In the genomic region with DNA sequence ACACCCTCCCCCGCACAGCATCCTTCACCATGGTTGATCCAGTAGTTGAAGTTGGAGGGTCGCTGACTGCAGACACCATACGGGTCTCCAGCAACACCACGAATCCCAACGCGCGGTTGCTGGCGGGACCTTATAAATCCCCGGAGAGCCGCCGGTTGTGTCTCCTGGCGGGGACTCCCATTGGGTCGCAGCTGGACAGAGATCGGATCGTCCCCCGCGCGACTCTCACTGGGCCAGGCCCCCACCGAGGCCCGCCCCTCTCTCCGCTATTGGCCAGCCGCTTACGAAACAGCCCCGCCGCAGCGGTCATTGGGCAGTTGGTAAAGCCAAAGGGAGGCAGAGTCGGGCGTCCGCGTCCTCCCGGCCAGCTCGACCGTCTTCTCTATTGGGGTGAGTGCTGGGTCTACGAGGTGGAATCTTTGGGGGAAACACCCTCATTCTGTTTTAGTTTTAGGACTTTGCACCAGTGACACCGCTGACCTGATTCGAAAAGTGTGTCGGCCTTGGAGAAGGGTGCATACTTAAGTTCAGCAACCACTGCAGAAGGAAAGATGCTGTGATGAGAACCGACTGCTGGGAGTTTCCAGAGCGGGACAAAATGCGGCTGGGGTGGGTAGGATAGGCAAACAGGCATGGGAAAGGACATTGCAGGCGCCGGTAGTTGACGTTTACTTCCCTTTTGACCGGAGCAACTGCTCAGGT, we compare ENCODE assay signal across 8 cellular contexts. TPM values are rescaled to one million over a fixed set of nuclear protein-coding genes. Genes with fewer than 3 reads are reported as not detected.
DNase-seq lines count a peak whose midpoint lies in the region; ATAC-seq and TF ChIP-seq lines count a peak whose summit lies in the region.

No MANE protein-coding gene starts in this region.

- H3K9me3 ChIP-seq in Caco-2 = no peaks in the 10 kb centered on the region
- H3K9me3 ChIP-seq in IMR-90 (ENCODE audit: control insufficient read depth, insufficient read depth, low read length) = no peaks in the 10 kb centered on the region
- no peaks in the 10 kb centered on the region for H3K9me3 ChIP-seq in neural progenitor cell (ENCODE audit: low read depth)
- H3K9me3 ChIP-seq in transverse colon = no peaks in the 10 kb centered on the region

- H3K36me3 Mint-ChIP-seq in Caco-2 (ENCODE audit: insufficient read depth, unreplicated experiment) (peaks cover 48% of the 10 kb centered on the region), neural progenitor cell (peaks cover 2% of the 10 kb centered on the region)
- H3K36me3 Mint-ChIP-seq in activated naive CD4-positive, alpha-beta T cell treated with anti-CD3 and anti-CD28 coated beads, Interleukin-2, amount 50 U/mL, for 72 hours = no peaks in the 10 kb centered on the region

- dilution Hi-C loops in IMR-90 (cut with HindIII; ENCODE audit: low sequenced_read_pairs, unreplicated experiment) = no loop called here

- no peaks in the 10 kb centered on the region for H3K9me1 ChIP-seq in IMR-90 (ENCODE audit: insufficient read depth, low read length)

- in situ Hi-C loops in IMR-90 (cut with MboI; ENCODE audit: low sequenced_read_pairs) = no loop called here
- in situ Hi-C loops in transverse colon (cut with MboI; ENCODE audit: low pct_ligation_motif_present in 1 of 4, low pct_unique_long_range_greater_than_20kb in 1 of 4, low sequenced_read_pairs in 3 of 4) = no loop called here

- no peak overlapping the region for H3K18ac ChIP-seq in IMR-90 (ENCODE audit: low read depth, low read length)

- TSS peak; percentile 78 for BruUV-seq in Caco-2 (replicated peaks; lab: Mats Ljungman, UMichigan)
- no TSS peak for BruUV-seq in IMR-90 (replicated peaks; lab: Mats Ljungman, UMichigan)

- H4K20me1 ChIP-seq in IMR-90 (ENCODE audit: insufficient read depth, low read length) (no peaks in the 10 kb centered on the region), neural progenitor cell (ENCODE audit: low read depth) (peaks cover 6% of the 10 kb centered on the region)

- TF ChIP-seq CTCF in Caco-2 (IDR thresholded peaks at IDR 0.05; ENCODE audit: insufficient read depth in 1 of 2, low read depth in 1 of 2, low read length in 1 of 2, severe bottlenecking in 1 of 2, unreplicated experiment in 1 of 2) (no peak), IMR-90 (conservative IDR thresholded peaks at IDR 0.05; ENCODE audit: low read depth, low read length) (no peak), neural progenitor cell (IDR thresholded peaks at IDR 0.05) (no peak), transverse colon (IDR thresholded peaks at IDR 0.05) (no peak)

- intact Hi-C loops in Caco-2 (cut with micrococcal nuclease; ENCODE audit: unreplicated experiment) = loop anchor here (1.0 to 5.0 kb wide), 5 partner anchors 28 to 136 kb away; partner anchors contain the start of genes ADIPOR1, KLHL12 and RABIF
- intact Hi-C loops in IMR-90 (cut with micrococcal nuclease) = loop anchor here (2.0 kb wide), 1 partner anchor 51 kb away; the partner anchor contains the start of gene PCAT6
- intact Hi-C loops in transverse colon (cut with DNase I; ENCODE audit: low total_unique reads) = no loop called here

- peak overlapping the region; percentile 93 for H2AFZ ChIP-seq in IMR-90 (replicated peaks; ENCODE audit: low read length, poor library complexity)
- H2AFZ ChIP-seq in neural progenitor cell (replicated peaks) = peak overlapping the region; percentile 92

- H3K79me2 ChIP-seq in neural progenitor cell (ENCODE audit: low read depth) = peaks cover 40% of the 10 kb centered on the region

- H2AK5ac ChIP-seq in IMR-90 (ENCODE audit: low read depth, low read length) = no peak overlapping the region

- no peak overlapping the region for H4K5ac ChIP-seq in IMR-90 (ENCODE audit: low read depth, low read length)

- H3K27ac Mint-ChIP-seq in Caco-2 (ENCODE audit: unreplicated experiment) (peak overlapping the region; percentile 95), neural progenitor cell (peak overlapping the region; percentile 33)
- no peak overlapping the region for H3K27ac Mint-ChIP-seq in activated naive CD4-positive, alpha-beta T cell treated with anti-CD3 and anti-CD28 coated beads, Interleukin-2, amount 50 U/mL, for 72 hours

- H3K4ac ChIP-seq in IMR-90 (ENCODE audit: low read depth, low read length) = no peak overlapping the region

- no peak overlapping the region for H4K8ac ChIP-seq in IMR-90 (ENCODE audit: low read depth in 2 of 2, low read length in 2 of 2)

- H3K36me3 ChIP-seq in Caco-2 (ENCODE audit: control insufficient read depth, insufficient read depth, low read length) = peaks cover 2% of the 10 kb centered on the region; the same call in 1 of the 2 replicates
- no peaks in the 10 kb centered on the region for H3K36me3 ChIP-seq in IMR-90 (ENCODE audit: control insufficient read depth, insufficient read depth, low read length)
- no peaks in the 10 kb centered on the region for H3K36me3 ChIP-seq in neural progenitor cell
- no peaks in the 10 kb centered on the region for H3K36me3 ChIP-seq in transverse colon

- peaks cover 20% of the 10 kb centered on the region for H3F3A ChIP-seq in neural progenitor cell (ENCODE audit: low read depth)

- H3K9ac ChIP-seq in IMR-90 (ENCODE audit: low read depth, low read length) = peak overlapping the region; percentile 19; the same call in 1 of the 2 replicates
- peak overlapping the region; percentile 49 for H3K9ac ChIP-seq in neural progenitor cell

- no peak overlapping the region for H2AK9ac ChIP-seq in IMR-90 (replicated peaks; ENCODE audit: low read depth, low read length, poor library complexity)

- 3% methylated on average over 9 of the region's 44 CpGs; no CpG with 5 or more reads in 1 of the 2 experiments for WGBS in IMR-90 (ENCODE audit: extremely low coverage in 2 of 2, insufficient read length in 1 of 2), 2 experiments
- WGBS in transverse colon (ENCODE audit: low coverage in 1 of 2), 2 donors = 0 to 1% methylated on average over 2 to 37 of the region's 44 CpGs

- H3K4me1 ChIP-seq in Caco-2 = peaks cover 62% of the 10 kb centered on the region
- H3K4me1 ChIP-seq in IMR-90 (ENCODE audit: control insufficient read depth, insufficient read depth, low read length) = no peaks in the 10 kb centered on the region
- peaks cover 10% of the 10 kb centered on the region for H3K4me1 ChIP-seq in neural progenitor cell
- peaks cover 10 to 51% (median 22%) of the 10 kb centered on the region in 4 donors for H3K4me1 ChIP-seq in transverse colon

- no peak overlapping the region for H2BK15ac ChIP-seq in IMR-90 (ENCODE audit: low read depth, low read length)

- H3K27me3 ChIP-seq in Caco-2 (replicated peaks; ENCODE audit: control insufficient read depth, insufficient read depth, low read length) (no peaks in the 10 kb centered on the region), IMR-90 (ENCODE audit: control insufficient read depth, insufficient read depth, low read length) (peaks cover 4% of the 10 kb centered on the region; the same call in 1 of the 2 replicates), neural progenitor cell (no peaks in the 10 kb centered on the region), transverse colon (no peaks in the 10 kb centered on the region)

- H3K4me3 ChIP-seq in Caco-2 (ENCODE audit: low read depth, low read length) (peak overlapping the region; percentile 97), IMR-90 (ENCODE audit: insufficient read depth, low read depth, low read length) (peak overlapping the region; percentile 81), neural progenitor cell (peak overlapping the region; percentile 92), transverse colon (peak overlapping the region; percentile 61 to 71 (median 68))

- DNase-seq in Caco-2 (peak; percentile 96 to 97), IMR-90 (peak; percentile 86), OCI-M2 (lab: John Stamatoyannopoulos, UW; ENCODE audit: unreplicated experiment) (peak; percentile 15), glomerular endothelial cell (ENCODE audit: extremely low read depth, low read depth, low spot score) (peak; percentile 29), neural progenitor cell (ENCODE audit: low spot score) (peak; percentile 97), transverse colon (peak; percentile 94)
- DNase-seq in activated naive CD4-positive, alpha-beta T cell treated with anti-CD3 and anti-CD28 coated beads, Interleukin-2, amount 50 U/mL, for 72 hours (ENCODE audit: low spot score in 2 of 2) = peak in 1 of 2 donors; percentile 70

- no peak overlapping the region for H3K27ac ChIP-seq in IMR-90 (ENCODE audit: insufficient read depth, low read length)
- peak overlapping the region; percentile 20 for H3K27ac ChIP-seq in neural progenitor cell
- peak overlapping the region; percentile 83 to 86 (median 84) for H3K27ac ChIP-seq in transverse colon

- no peak overlapping the region for H4K91ac ChIP-seq in IMR-90 (ENCODE audit: insufficient read depth, low read depth, low read length)

- H3K14ac ChIP-seq in IMR-90 (replicated peaks; ENCODE audit: low read depth, low read length) = no peak overlapping the region

- H3K27me3 Mint-ChIP-seq in Caco-2 (ENCODE audit: insufficient read depth, unreplicated experiment) (no peaks in the 10 kb centered on the region), neural progenitor cell (ENCODE audit: insufficient read depth, low read depth) (peaks cover 10% of the 10 kb centered on the region)

- no peak for TF ChIP-seq RAD21 in IMR-90 (IDR thresholded peaks at IDR 0.05; ENCODE audit: low read length)

- H2BK5ac ChIP-seq in IMR-90 (ENCODE audit: low read depth, low read length, poor library complexity, severe bottlenecking) = no peak overlapping the region

- H3K4me1 Mint-ChIP-seq in Caco-2 (ENCODE audit: low read depth, unreplicated experiment) (peaks cover 38% of the 10 kb centered on the region), neural progenitor cell (peaks cover 10% of the 10 kb centered on the region)

- TF ChIP-seq POLR2A in IMR-90 (IDR thresholded peaks at IDR 0.05; ENCODE audit: low read depth, low read length) (no peak), transverse colon (IDR thresholded peaks at IDR 0.05) (peak; percentile 64)

- TF ChIP-seq EP300 in transverse colon (IDR thresholded peaks at IDR 0.05; ENCODE audit: low read depth) = no peak

- ATAC-seq in GM21447 (IDR thresholded peaks at IDR 0.05; ENCODE audit: unreplicated experiment) (peak; percentile 85), IMR-90 (ENCODE audit: low read depth) (peak; percentile 100)
- ATAC-seq in activated naive CD4-positive, alpha-beta T cell treated with anti-CD3 and anti-CD28 coated beads, Interleukin-2, amount 50 U/mL, for 72 hours = peak; percentile 86 to 97

- H2BK120ac ChIP-seq in IMR-90 (ENCODE audit: low read depth, low read length) = no peak overlapping the region

- H3K9me3 Mint-ChIP-seq in Caco-2 (ENCODE audit: unreplicated experiment) (no peaks in the 10 kb centered on the region), neural progenitor cell (no peaks in the 10 kb centered on the region)
- H3K9me3 Mint-ChIP-seq in activated naive CD4-positive, alpha-beta T cell treated with anti-CD3 and anti-CD28 coated beads, Interleukin-2, amount 50 U/mL, for 72 hours = no peaks in the 10 kb centered on the region

- no peak overlapping the region; the same call in 1 of the 2 replicates for H3K23ac ChIP-seq in IMR-90 (ENCODE audit: low read depth, low read length)

- no peaks in the 10 kb centered on the region for H3K79me1 ChIP-seq in IMR-90 (ENCODE audit: low read depth in 1 of 2, low read length in 2 of 2)

- CTCF ChIA-PET in Caco-2 (lab: Charles Lee) = interaction anchor here (0.6 kb wide), 1 partner anchor 19 kb away, joined by 5 read pairs; no protein-coding TSS in a partner anchor
- CTCF ChIA-PET in IMR-90 (lab: Yijun Ruan, JAX) = no interaction called here

- POLR2A ChIA-PET in Caco-2 (lab: Charles Lee) = interaction anchor here (0.5 to 2.4 kb wide), 11 partner anchors 9 to 466 kb away, joined by 3 to 15 read pairs (median 7); partner anchors contain the start of genes KDM5B, KLHL12, PCAT6 and RABIF
- POLR2A ChIA-PET in IMR-90 (lab: Charles Lee; ENCODE audit: unreplicated experiment) = interaction anchor here (1.0 kb wide), 1 partner anchor 15 kb away, joined by 4 read pairs; no protein-coding TSS in a partner anchor

- H3K4me2 ChIP-seq in IMR-90 (ENCODE audit: low read depth, low read length) = peak overlapping the region; percentile 99
- H3K4me2 ChIP-seq in neural progenitor cell = peak overlapping the region; percentile 87

- H2BK20ac ChIP-seq in IMR-90 (ENCODE audit: low read depth, low read length) = no peak overlapping the region

- no peak overlapping the region for H3K56ac ChIP-seq in IMR-90 (ENCODE audit: extremely low read depth, insufficient read depth, low read length)

- peak overlapping the region; percentile 97 for H3K4me3 Mint-ChIP-seq in Caco-2 (ENCODE audit: unreplicated experiment)
- peak overlapping the region; percentile 92 for H3K4me3 Mint-ChIP-seq in neural progenitor cell

RNA-seq across cellular contexts. Expression of gene RABIF, which starts 27.4 kb away (rescaled TPM):
- 9.2 and 9.6 TPM in 2 replicates for total RNA-seq in Caco-2 (2022)
- total RNA-seq in IMR-90 (2012; rRNA removed) = 4.8 and 6.9 TPM in 2 replicates
- polyA plus RNA-seq in IMR-90 (2012; rRNA removed) = 7.8 and 7.9 TPM in 2 replicates
- 4.8 and 4.9 TPM in 2 replicates for polyA plus RNA-seq in IMR-90 (2012; cell fraction: cytosol; rRNA removed)
- polyA plus RNA-seq in IMR-90 (2012; cell fraction: nucleus; rRNA removed; ENCODE audit: low replicate concordance) = 1.3 and 4.1 TPM in 2 replicates
- 1 to 10 TPM; 8.1 to 8.8 TPM for total RNA-seq in activated naive CD4-positive, alpha-beta T cell treated with anti-CD3 and anti-CD28 coated beads, Interleukin-2, amount 50 U/mL, for 72 hours
- total RNA-seq in glomerular endothelial cell = 8.9 and 11.9 TPM in 2 replicates
- 3.8 and 5.8 TPM in 2 replicates for total RNA-seq in neural progenitor cell (ENCODE audit: low replicate concordance)
- 10 to 100 TPM in 1 of 4 donors, 1 to 10 TPM in 2, under 1 TPM in 1; 0.75 to 10.9 (median 4.9) TPM for total RNA-seq in transverse colon

RNA-seq across cellular contexts. Expression of gene PCAT6, which starts 50.8 kb away (rescaled TPM):
- total RNA-seq in Caco-2 (2022) (1.4 TPM in 1 of 2 replicates, not detected in the other), IMR-90 (2012; rRNA removed) (0.56 TPM in 1 of 2 replicates, not detected in the other), glomerular endothelial cell (6.0 TPM in 1 of 2 replicates, not detected in the other), neural progenitor cell (ENCODE audit: low replicate concordance) (4.2 TPM in 1 of 2 replicates, not detected in the other), transverse colon (not detected)
- polyA plus RNA-seq in IMR-90 (2012; rRNA removed) = 5.8 and 5.9 TPM in 2 replicates
- polyA plus RNA-seq in IMR-90 (2012; cell fraction: cytosol; rRNA removed) = 3.2 and 15.4 TPM in 2 replicates
- 8.1 and 20.5 TPM in 2 replicates for polyA plus RNA-seq in IMR-90 (2012; cell fraction: nucleus; rRNA removed; ENCODE audit: low replicate concordance)
- total RNA-seq in activated naive CD4-positive, alpha-beta T cell treated with anti-CD3 and anti-CD28 coated beads, Interleukin-2, amount 50 U/mL, for 72 hours = 1 to 10 TPM in 1 of 2 donors, not detected in 1; 3.9 TPM

RNA-seq across cellular contexts. Expression of gene KDM5B, which starts 53.4 kb away (rescaled TPM):
- total RNA-seq in Caco-2 (2022) (62.7 and 67.5 TPM in 2 replicates), IMR-90 (2012; rRNA removed) (82.1 and 86.4 TPM in 2 replicates), glomerular endothelial cell (58.6 and 96.4 TPM in 2 replicates), neural progenitor cell (ENCODE audit: low replicate concordance) (219 and 283 TPM in 2 replicates), transverse colon (100 to 1,000 TPM in 1 of 4 donors, 10 to 100 TPM in 3; 50.5 to 104 (median 71.7) TPM)
- 28.2 and 28.8 TPM in 2 replicates for polyA plus RNA-seq in IMR-90 (2012; rRNA removed)
- polyA plus RNA-seq in IMR-90 (2012; cell fraction: cytosol; rRNA removed) = 10.9 and 17.4 TPM in 2 replicates
- 25.4 and 114 TPM in 2 replicates for polyA plus RNA-seq in IMR-90 (2012; cell fraction: nucleus; rRNA removed; ENCODE audit: low replicate concordance)
- total RNA-seq in activated naive CD4-positive, alpha-beta T cell treated with anti-CD3 and anti-CD28 coated beads, Interleukin-2, amount 50 U/mL, for 72 hours = 10 to 100 TPM; 47.8 to 82.2 TPM

Comparison
In these comparisons a context has a peak if more than half of its experiments do, and no peak if none do; other contexts are left out.
1. H3K27ac Mint-ChIP-seq: peak in Caco-2 (single experiment) and neural progenitor cell (single experiment); none in activated naive CD4-positive, alpha-beta T cell treated with anti-CD3 and anti-CD28 coated beads, Interleukin-2, amount 50 U/mL, for 72 hours (0 of 2).
2. Peak in every context shown above with its lines, with median percentiles within 50 percentile points of each other: H3K4me3 ChIP-seq and ATAC-seq.